In genomic region chr5:131379071-131379538, GRCh38 we compare ENCODE assay signal across 1 cellular context.
A peak's percentile ranks its signal among the peaks of the same experiment; 100 is the strongest.
TF ChIP-seq lines count a peak whose summit lies in the region.

No MANE protein-coding gene starts in this region.

TF ChIP-seq in K562, 482 proteins besides CTCF, POLR2A, EP300 and RAD21 (continued from another document and continues in another):
- 0 out of 2 replicates have a peak, but pooled peaks have one; percentile 12 for TF ChIP-seq ARID3A (IDR thresholded peaks at IDR 0.05; ENCODE audit: borderline replicate concordance, low read depth, low read length)
- no peak for TF ChIP-seq NFE2 (IDR thresholded peaks at IDR 0.05; ENCODE audit: low read depth)
- no peak for TF ChIP-seq ZNF197 (CRISPR knock-in tag; IDR thresholded peaks at IDR 0.05; ENCODE audit: low read depth)
- no peak for TF ChIP-seq HCFC1 (IDR thresholded peaks at IDR 0.05; ENCODE audit: low read depth, low read length)
- TF ChIP-seq ZNF589 (CRISPR knock-in tag; IDR thresholded peaks at IDR 0.05; ENCODE audit: low read depth), result no peak
- no peak for TF ChIP-seq NR2C1 (IDR thresholded peaks at IDR 0.05)
- TF ChIP-seq NR2C1 (tag; IDR thresholded peaks at IDR 0.05), result no peak
- no peak for TF ChIP-seq ZC3H4 (CRISPR knock-in tag; IDR thresholded peaks at IDR 0.05; ENCODE audit: borderline replicate concordance)
- TF ChIP-seq ARID3B (CRISPR knock-in tag; IDR thresholded peaks at IDR 0.05; ENCODE audit: borderline replicate concordance), result no peak
- TF ChIP-seq ARID1B (IDR thresholded peaks at IDR 0.05), result peak; percentile 35; the same call in 1 of the 2 replicates
- no peak for TF ChIP-seq ELF1 (tag; IDR thresholded peaks at IDR 0.05)
- TF ChIP-seq CBFA2T3 (IDR thresholded peaks at IDR 0.05), result peak; percentile 52
- TF ChIP-seq DACH1 (IDR thresholded peaks at IDR 0.05; ENCODE audit: partially characterized antibody), result no peak
- TF ChIP-seq KLF6 (CRISPR knock-in tag; IDR thresholded peaks at IDR 0.05; ENCODE audit: borderline replicate concordance), result no peak
- TF ChIP-seq FOXA3 (CRISPR knock-in tag; conservative IDR thresholded peaks at IDR 0.05 in 1 of 2, IDR thresholded peaks at IDR 0.05 in 1 of 2), result no peak
- TF ChIP-seq DPF2 (IDR thresholded peaks at IDR 0.05), result no peak
- TF ChIP-seq TFE3 (CRISPR knock-in tag; IDR thresholded peaks at IDR 0.05), result no peak
- no peak for TF ChIP-seq NFYB (IDR thresholded peaks at IDR 0.05; ENCODE audit: extremely low read depth, insufficient read length)
- peak; percentile 35 for TF ChIP-seq PRDM10 (IDR thresholded peaks at IDR 0.05; ENCODE audit: partially characterized antibody)
- TF ChIP-seq RFX5 (IDR thresholded peaks at IDR 0.05; ENCODE audit: low read depth, low read length), result no peak
- no peak for TF ChIP-seq KHSRP (IDR thresholded peaks at IDR 0.05)
- TF ChIP-seq MTF1 (CRISPR knock-in tag; IDR thresholded peaks at IDR 0.05; ENCODE audit: borderline replicate concordance), result no peak
- TF ChIP-seq TOE1 (IDR thresholded peaks at IDR 0.05; ENCODE audit: borderline replicate concordance), result no peak
- no peak for TF ChIP-seq TOE1 (CRISPR knock-in tag; IDR thresholded peaks at IDR 0.05; ENCODE audit: borderline replicate concordance, low read depth)
- TF ChIP-seq SLC30A9 (CRISPR knock-in tag; IDR thresholded peaks at IDR 0.05), result no peak
- no peak for TF ChIP-seq SRSF3 (IDR thresholded peaks at IDR 0.05; ENCODE audit: insufficient read depth, low read length)
- no peak for TF ChIP-seq THAP7 (CRISPR knock-in tag; IDR thresholded peaks at IDR 0.05)
- no peak for TF ChIP-seq SAFB (IDR thresholded peaks at IDR 0.05; ENCODE audit: borderline replicate concordance, low read depth, low read length)
- no peak for TF ChIP-seq RBFOX2 (IDR thresholded peaks at IDR 0.05; ENCODE audit: low read depth, low read length)
- no peak for TF ChIP-seq POLR2G (IDR thresholded peaks at IDR 0.05; ENCODE audit: low read depth, low read length)
- no peak for TF ChIP-seq SIX5 (IDR thresholded peaks at IDR 0.05; ENCODE audit: borderline replicate concordance in 1 of 2, insufficient read depth in 1 of 2, low read depth in 1 of 2, low read length in 2 of 2)
- TF ChIP-seq ZZZ3 (IDR thresholded peaks at IDR 0.05), result no peak
- no peak for TF ChIP-seq CBX3 (IDR thresholded peaks at IDR 0.05; ENCODE audit: borderline replicate concordance in 1 of 2, low read length in 2 of 2)
- TF ChIP-seq ZNF436 (CRISPR knock-in tag; IDR thresholded peaks at IDR 0.05), result no peak
- no peak for TF ChIP-seq EZH2 (IDR thresholded peaks at IDR 0.05; ENCODE audit: borderline replicate concordance, low read depth, low read length)
- TF ChIP-seq NFRKB (IDR thresholded peaks at IDR 0.05; ENCODE audit: low read depth), result no peak; the same call in 1 of the 2 replicates
- TF ChIP-seq ZBTB11 (CRISPR knock-in tag; IDR thresholded peaks at IDR 0.05), result peak in 1 of 3 experiments; percentile 29; a peak in 2 of 6 replicates
- no peak for TF ChIP-seq FUS (optimal IDR thresholded peaks at IDR 0.05; ENCODE audit: low read depth, low read length)
- TF ChIP-seq MXD1 (CRISPR knock-in tag; IDR thresholded peaks at IDR 0.05; ENCODE audit: borderline replicate concordance, poor library complexity, severe bottlenecking), result no peak
- TF ChIP-seq HIVEP1 (CRISPR knock-in tag; IDR thresholded peaks at IDR 0.05), result no peak
- no peak for TF ChIP-seq PTBP1 (IDR thresholded peaks at IDR 0.05; ENCODE audit: low read depth, low read length)
- TF ChIP-seq SMARCC2 (IDR thresholded peaks at IDR 0.05; ENCODE audit: low read depth), result no peak
- no peak for TF ChIP-seq E2F8 (IDR thresholded peaks at IDR 0.05; ENCODE audit: low read depth, partially characterized antibody)
- no peak for TF ChIP-seq NR2F6 (CRISPR knock-in tag; IDR thresholded peaks at IDR 0.05)
- TF ChIP-seq YBX1 (IDR thresholded peaks at IDR 0.05), result no peak
- TF ChIP-seq ETS2 (tag; IDR thresholded peaks at IDR 0.05; ENCODE audit: borderline replicate concordance, poor library complexity, severe bottlenecking), result no peak
- no peak for TF ChIP-seq ZNF77 (CRISPR knock-in tag; IDR thresholded peaks at IDR 0.05)
- no peak for TF ChIP-seq ZNF766 (CRISPR knock-in tag; conservative IDR thresholded peaks at IDR 0.05)
- no peak for TF ChIP-seq ZSCAN32 (CRISPR knock-in tag; IDR thresholded peaks at IDR 0.05)
- no peak for TF ChIP-seq HOMEZ (CRISPR knock-in tag; IDR thresholded peaks at IDR 0.05)
- TF ChIP-seq CEBPG (CRISPR knock-in tag; IDR thresholded peaks at IDR 0.05), result no peak
- TF ChIP-seq CEBPG (tag; conservative IDR thresholded peaks at IDR 0.05 in 1 of 2, IDR thresholded peaks at IDR 0.05 in 1 of 2), result peak; percentile 43 to 72; a peak in 3 of 4 replicates
- TF ChIP-seq ZNF408 (CRISPR knock-in tag; IDR thresholded peaks at IDR 0.05; ENCODE audit: low read depth), result no peak
